9 cellular contexts compared by ENCODE assay signal in the genomic region with DNA sequence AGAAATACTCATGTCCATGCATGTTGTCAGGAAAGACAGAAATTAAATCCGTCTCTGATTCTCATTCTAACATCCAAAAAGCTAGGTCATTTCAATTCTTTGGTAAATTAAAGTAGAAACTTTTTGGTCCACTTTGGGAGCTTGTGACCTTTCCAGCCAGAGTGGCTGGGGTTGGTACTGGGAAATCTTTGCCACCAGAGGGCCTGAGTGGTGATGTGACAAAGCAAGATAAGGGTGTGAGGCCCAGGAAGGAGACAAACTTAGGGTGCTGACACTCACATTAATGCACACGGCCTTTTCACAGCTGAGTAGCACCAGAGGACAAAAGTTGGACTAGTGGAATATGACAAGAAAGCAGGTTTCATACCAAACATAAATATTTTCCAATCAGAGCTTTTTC.
DNase-seq lines count a peak whose midpoint lies in the region; ATAC-seq, FAIRE-seq and TF ChIP-seq lines count a peak whose summit lies in the region.
"Had no signal": no experiment of that assay in that cellular context is flagged by ENCODE, and none has a peak within 500 bp of the region (broad histone marks: within the 10 kb centered on the region; RNA-seq: fewer than 3 reads in every experiment).

No MANE protein-coding gene starts in this region.

- ATAC-seq in HG03342 (IDR thresholded peaks at IDR 0.05; ENCODE audit: unreplicated experiment) = no peak
- ATAC-seq in HG03442 (IDR thresholded peaks at IDR 0.05; ENCODE audit: unreplicated experiment) = no peak

- peak; percentile 76 for FAIRE-seq in H54 (lab: Jason Lieb, UNC)

- DNase-seq in Ammon's horn (ENCODE audit: low spot score) = peak; percentile 39
- DNase-seq in H54 (ENCODE audit: insufficient read length, low spot score) = no peak
- peak; percentile 16 for DNase-seq in UCSD-AML1 (lab: John Stamatoyannopoulos, UW; ENCODE audit: unreplicated experiment)
- DNase-seq in iPS-NIHi7 (ENCODE audit: extremely low spot score) = peak; percentile 38
- DNase-seq in CD1c-positive myeloid dendritic cell (ENCODE audit: extremely low spot score) = no peak
- DNase-seq in NCI-H1417 treated with DMSO at 0.1 percent for 48 hours (lab: John Stamatoyannopoulos, UW) = no peak
- DNase-seq: stimulated activated naive CD4-positive, alpha-beta T cell treated with Interleukin-2 at 50 U/mL for 16 hours had no signal

- no peak for TF ChIP-seq POLR2A in H54 (IDR thresholded peaks at IDR 0.05; ENCODE audit: low read depth, low read length)

Comparison
In these comparisons a context has a peak if more than half of its experiments do, and no peak if none do; other contexts are left out.
1. DNase-seq: peak in Ammon's horn (single experiment), UCSD-AML1 (single experiment) and iPS-NIHi7 (single experiment); none in H54 (single experiment), CD1c-positive myeloid dendritic cell (single experiment) and NCI-H1417 treated with DMSO at 0.1 percent for 48 hours (single experiment).